In the genomic region with DNA sequence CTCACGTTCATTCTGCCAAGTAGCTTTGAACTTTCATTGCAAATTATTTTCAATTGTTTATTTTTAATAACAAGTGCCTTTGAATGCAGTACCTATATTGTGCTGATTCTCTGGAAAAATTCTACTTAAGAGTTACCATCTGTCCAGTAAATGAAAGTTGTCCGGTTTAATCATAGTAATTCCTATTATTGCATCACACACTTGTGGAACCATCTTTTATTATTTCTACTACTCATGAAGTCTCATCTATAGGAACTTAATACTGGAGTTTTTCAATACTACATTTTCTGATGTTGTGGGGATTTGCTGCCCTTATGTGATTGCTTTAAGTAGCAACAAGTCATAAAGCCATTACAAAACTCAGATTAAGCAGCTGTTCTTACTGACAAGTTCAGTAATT, we compare ENCODE assay signal across 19 cellular contexts.
"Had no signal": no experiment of that assay in that cellular context is flagged by ENCODE, and none has a peak within 500 bp of the region (broad histone marks: within the 10 kb centered on the region; RNA-seq: fewer than 3 reads in every experiment).

No MANE protein-coding gene starts in this region.

- H3K27me3 ChIP-seq: MG63, SJSA1 had no signal

- H3K4me3 ChIP-seq: MG63, SJSA1, SK-N-MC had no signal

- DNase-seq: Karpas-422, KG1, MG63, NCI-H1092, NCI-H1105 treated with DMSO at 0.1 percent for 48 hours, NCI-H1417 treated with DMSO at 0.1 percent for 48 hours, NCI-H146, NCI-H1694 treated with DMSO at 0.1 percent for 48 hours, NCI-H1930, NCI-H2081, NCI-H2107, NCI-H2227 treated with DMSO at 0.1 percent for 48 hours, NCI-H526 treated with DMSO at 0.1 percent for 48 hours, NCI-H748 treated with DMSO at 0.1 percent for 48 hours, Right ventricle myocardium superior, RPMI8226, SIG-M5 had no signal

- H3K36me3 ChIP-seq: MG63, SJSA1 had no signal

- H3K4me1 ChIP-seq: SJSA1 had no signal

- H3K27ac ChIP-seq: SJSA1, SK-N-MC had no signal
